ENCODE assay signal across 12 cellular contexts in the genomic region with DNA sequence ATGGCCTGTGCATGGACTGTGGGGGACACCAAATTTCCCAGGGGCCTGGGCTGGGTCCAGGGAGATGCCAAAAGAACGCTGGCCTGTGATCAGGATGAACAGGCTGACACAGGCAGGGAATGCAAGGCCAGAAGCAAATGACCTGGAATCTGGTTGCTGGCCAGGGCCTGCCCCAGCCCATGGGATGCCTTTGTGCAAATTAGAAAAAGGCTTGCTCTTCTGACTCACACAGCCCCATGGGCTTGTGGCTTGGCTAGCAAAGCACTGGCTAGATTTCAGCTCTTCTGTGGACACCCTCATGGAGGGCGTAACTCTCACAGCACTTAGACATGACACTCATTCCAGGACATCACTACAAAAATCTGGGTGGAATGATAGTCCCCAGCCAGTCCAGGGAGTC. TPM values are rescaled to one million over a fixed set of nuclear protein-coding genes. Genes with fewer than 3 reads are reported as not detected.
DNase-seq lines count a peak whose midpoint lies in the region; ATAC-seq and TF ChIP-seq lines count a peak whose summit lies in the region.
"Had no signal": no experiment of that assay in that cellular context is flagged by ENCODE, and none has a peak within 500 bp of the region (broad histone marks: within the 10 kb centered on the region; RNA-seq: fewer than 3 reads in every experiment).

No MANE protein-coding gene starts in this region.

- H2BK120ac ChIP-seq in H9 (ENCODE audit: low read depth, low read length, poor library complexity, severe bottlenecking): no peak overlapping the region

- no peak overlapping the region for H3K4me3 ChIP-seq in fibroblast of pulmonary artery (replicated peaks; ENCODE audit: low read depth, low read length)
- H3K4me3 ChIP-seq: esophagus muscularis mucosa had no signal

- no peak overlapping the region for H3K56ac ChIP-seq in H9 (ENCODE audit: insufficient read length, low read depth, low read length)

- peaks cover 6% of the 10 kb centered on the region for H3K27me3 Mint-ChIP-seq in H9 (ENCODE audit: low read depth)

- POLR2A ChIA-PET in RWPE1 (lab: Yijun Ruan, JAX; ENCODE audit: low non-redundant PET): no interaction called here

- no peak overlapping the region for H4K91ac ChIP-seq in H9 (ENCODE audit: insufficient read length, low read depth, low read length)

- ATAC-seq in GM21367 (IDR thresholded peaks at IDR 0.05; ENCODE audit: unreplicated experiment): no peak
- ATAC-seq in HG03025 (IDR thresholded peaks at IDR 0.05; ENCODE audit: low FRiP score, unreplicated experiment): no peak
- ATAC-seq: stimulated activated effector memory CD8-positive, alpha-beta T cell treated with anti-CD3 and anti-CD28 coated beads, Interleukin-12 subunit alpha, Interleukin-12 subunit beta, amount 100 ng/mL, for 72 hours had no signal

- H3K4me1 Mint-ChIP-seq in H9: peaks cover 40 to 42% of the 10 kb centered on the region in 2 experiments

- no peak overlapping the region for H2AK5ac ChIP-seq in H9 (ENCODE audit: insufficient read length, low read length)

- no peak overlapping the region for H2BK20ac ChIP-seq in H9 (ENCODE audit: low read depth, low read length, poor library complexity, severe bottlenecking)

- H4K20me1 ChIP-seq in H9 (ENCODE audit: control insufficient read depth, insufficient read depth, insufficient read length): no peaks in the 10 kb centered on the region

- no peak overlapping the region for H2BK5ac ChIP-seq in H9 (ENCODE audit: insufficient read length, low read length)

- H3K23ac ChIP-seq in H9 (ENCODE audit: insufficient read length, low read depth, low read length): no peak overlapping the region

- CTCF ChIA-PET in RWPE1 (lab: Yijun Ruan, JAX): interaction anchor here (0.7 kb wide), 1 partner anchor 45 kb away, joined by 3 read pairs; no protein-coding TSS in a partner anchor

- no peaks in the 10 kb centered on the region for H3K27me3 ChIP-seq in H9 (ENCODE audit: insufficient read depth, low read length)
- H3K27me3 ChIP-seq: esophagus muscularis mucosa had no signal

- WGBS in H9 (ENCODE audit: extremely low coverage, insufficient read length, low lambda C conversion rate): no CpG with 5 or more reads among the region's 2 CpGs

- peaks cover 9% of the 10 kb centered on the region for H3K4me1 ChIP-seq in H9 (ENCODE audit: insufficient read depth, low read length)

- peak; percentile 94 for DNase-seq in AG20443 (ENCODE audit: low spot score)
- DNase-seq in RWPE1 (ENCODE audit: low spot score): peak; percentile 84
- DNase-seq in fibroblast of pulmonary artery (ENCODE audit: low read depth): peak; percentile 89
- DNase-seq in occipital lobe (lab: John Stamatoyannopoulos, UW): peak; percentile 5
- DNase-seq in H9: no peak
- no peak for DNase-seq in activated effector memory CD4-positive, alpha-beta T cell treated with anti-CD3 and anti-CD28 coated beads, Interleukin-2, amount 50 U/mL, for 16 hours
- DNase-seq: CD4-positive, CD25-positive, alpha-beta regulatory T cell; NCI-H1417 treated with DMSO at 0.1 percent for 48 hours had no signal

- H3K4me2 ChIP-seq in H9 (ENCODE audit: insufficient read depth, insufficient read length, low read length): no peak overlapping the region

- no peak overlapping the region for H3K14ac ChIP-seq in H9 (ENCODE audit: insufficient read depth, low read length)

- no peaks in the 10 kb centered on the region for H3K23me2 ChIP-seq in H9 (ENCODE audit: insufficient read length, low read depth, low read length, poor library complexity, severe bottlenecking)

- H3K27ac ChIP-seq in RWPE1: peak overlapping the region; percentile 78
- H3K27ac ChIP-seq in H9 (ENCODE audit: insufficient read length, low read depth, low read length): no peak overlapping the region
- H3K27ac ChIP-seq: esophagus muscularis mucosa had no signal

- H3K4ac ChIP-seq in H9 (ENCODE audit: low read depth, low read length): no peak overlapping the region

- H3K79me1 ChIP-seq in H9 (ENCODE audit: insufficient read depth, low read depth, low read length, poor library complexity, severe bottlenecking): no peaks in the 10 kb centered on the region

- no peaks in the 10 kb centered on the region for H3K9me3 ChIP-seq in H9 (ENCODE audit: control insufficient read depth, low read depth, low read length)
- H3K9me3 ChIP-seq: esophagus muscularis mucosa had no signal

- H4K5ac ChIP-seq in H9 (ENCODE audit: insufficient read length, low read depth, low read length): no peak overlapping the region

- H2BK12ac ChIP-seq in H9 (ENCODE audit: insufficient read length, low read depth, low read length): no peak overlapping the region

- no peak overlapping the region for H3K18ac ChIP-seq in H9 (ENCODE audit: insufficient read length, low read depth, low read length)

- H3K9ac ChIP-seq in H9 (ENCODE audit: extremely low read depth, insufficient read length, low read length): no peak overlapping the region

- no peak overlapping the region; a peak in 1 of 7 replicates for H3K27ac Mint-ChIP-seq in H9
- H3K27ac Mint-ChIP-seq: stimulated activated effector memory CD8-positive, alpha-beta T cell treated with anti-CD3 and anti-CD28 coated beads, Interleukin-12 subunit alpha, Interleukin-12 subunit beta, amount 100 ng/mL, for 72 hours had no signal

- TF ChIP-seq CTCF in RWPE1 (conservative IDR thresholded peaks at IDR 0.05; ENCODE audit: low read depth) (no peak), fibroblast of pulmonary artery (IDR thresholded peaks at IDR 0.05; ENCODE audit: low read length, missing control alignments) (no peak), H9 (conservative IDR thresholded peaks at IDR 0.05) (no peak)

- no peaks in the 10 kb centered on the region for H3K79me2 ChIP-seq in H9 (ENCODE audit: insufficient read depth, low read length)

- H2AFZ ChIP-seq in H9 (ENCODE audit: low read length): no peak overlapping the region

- H2BK15ac ChIP-seq in H9 (ENCODE audit: low read depth, low read length): no peak overlapping the region

- H3T11ph ChIP-seq in H9 (ENCODE audit: low read length): no peak overlapping the region

- no peak overlapping the region for H3K4me3 Mint-ChIP-seq in H9
- H3K4me3 Mint-ChIP-seq: CD4-positive, CD25-positive, alpha-beta regulatory T cell; stimulated activated effector memory CD8-positive, alpha-beta T cell treated with anti-CD3 and anti-CD28 coated beads, Interleukin-12 subunit alpha, Interleukin-12 subunit beta, amount 100 ng/mL, for 72 hours had no signal

- H3K9me3 Mint-ChIP-seq in H9: peaks cover 0 to 7% of the 10 kb centered on the region in 2 experiments; a peak in 2 of 5 replicates
- H3K9me3 Mint-ChIP-seq: stimulated activated effector memory CD8-positive, alpha-beta T cell treated with anti-CD3 and anti-CD28 coated beads, Interleukin-12 subunit alpha, Interleukin-12 subunit beta, amount 100 ng/mL, for 72 hours had no signal

- no peak overlapping the region for H4K8ac ChIP-seq in H9 (replicated peaks; ENCODE audit: insufficient read length, low read depth, low read length)

- H3K36me3 Mint-ChIP-seq in H9 (ENCODE audit: insufficient read depth in 1 of 3, low read depth in 3 of 3): peaks cover 0 to 1% (median 0%) of the 10 kb centered on the region in 3 experiments; a peak in 1 of 7 replicates
- H3K36me3 Mint-ChIP-seq: CD4-positive, CD25-positive, alpha-beta regulatory T cell had no signal

RNA-seq across cellular contexts. Expression of a gene that starts 45.8 kb away (rescaled TPM):
- total RNA-seq in occipital lobe: 33.2 TPM
- 18.8 and 19.7 TPM in 2 replicates for total RNA-seq in H9 (2021)

Comparison
In these comparisons a context has a peak if more than half of its experiments do, and no peak if none do; other contexts are left out.
1. DNase-seq: peak in AG20443 (single experiment), RWPE1 (single experiment), fibroblast of pulmonary artery (single experiment) and occipital lobe (single experiment); none in H9 (single experiment) and activated effector memory CD4-positive, alpha-beta T cell treated with anti-CD3 and anti-CD28 coated beads, Interleukin-2, amount 50 U/mL, for 16 hours (single experiment).